ENCODE assay signal across 8 cellular contexts in the genomic region with DNA sequence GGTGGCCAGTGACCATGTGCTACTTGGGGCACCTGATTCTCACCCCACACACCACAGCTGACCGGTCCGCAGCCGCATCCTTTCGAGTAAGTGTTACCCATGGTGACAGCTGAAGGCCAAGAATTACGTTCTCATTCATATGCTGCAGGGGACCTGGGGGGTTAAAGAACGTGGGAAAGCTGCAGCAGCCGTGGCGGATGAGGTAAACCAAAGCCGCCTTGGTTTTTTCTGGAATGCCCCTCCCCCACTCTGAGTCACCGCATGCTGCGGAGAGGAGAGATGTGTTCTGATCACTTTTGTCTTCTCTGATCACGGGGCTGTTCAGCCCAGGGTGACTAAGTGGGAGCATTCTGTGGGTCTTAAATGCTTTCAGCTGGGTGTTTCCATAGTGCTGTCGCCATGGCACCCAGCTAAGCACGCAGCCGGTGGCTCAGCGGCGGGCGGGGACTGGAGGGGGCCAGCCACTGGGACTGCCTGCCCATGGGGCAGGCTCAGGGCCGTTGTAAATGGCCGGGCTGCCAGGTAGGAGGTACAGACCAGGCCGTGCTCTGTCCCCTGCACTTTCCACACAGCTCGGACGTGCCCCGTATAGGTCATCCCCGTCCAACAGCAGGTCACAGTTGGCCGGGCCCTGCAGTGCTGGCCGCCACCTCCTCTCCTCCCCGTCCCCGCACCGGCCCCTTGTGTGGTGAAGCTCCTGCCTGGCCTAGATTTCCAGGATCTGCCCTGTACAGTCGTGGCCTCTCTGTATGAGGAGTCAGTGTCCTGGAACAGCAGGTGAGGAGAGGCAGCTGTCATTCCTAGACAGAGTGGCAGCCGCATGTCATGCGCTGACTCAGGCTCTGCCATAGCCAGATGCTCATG.
DNase-seq lines count a peak whose midpoint lies in the region; ATAC-seq and TF ChIP-seq lines count a peak whose summit lies in the region.

No MANE protein-coding gene starts in this region.

- peak overlapping the region; percentile 96 to 97 for H3K4ac ChIP-seq in mesenchymal stem cell (ENCODE audit: low read depth in 1 of 2, low read length in 2 of 2)

- H3K36me3 ChIP-seq in HCT116 (ENCODE audit: control insufficient read depth in 1 of 2, insufficient read depth in 2 of 2, low read length in 2 of 2) (peaks cover 0 to 9% of the 10 kb centered on the region in 2 experiments; a peak in 2 of 4 replicates), mesenchymal stem cell (ENCODE audit: control insufficient read depth in 1 of 2, insufficient read depth in 2 of 2, low read depth in 1 of 2, low read length in 2 of 2) (peaks cover under 1 to 70% of the 10 kb centered on the region in 2 experiments)

- peak overlapping the region; percentile 73 for H2AK5ac ChIP-seq in mesenchymal stem cell (ENCODE audit: low read length, severe bottlenecking)

- H3K23ac ChIP-seq in mesenchymal stem cell (ENCODE audit: low read length in 2 of 2), result peak overlapping the region in 1 of 2 experiments; percentile 57

- intact Hi-C loops in HCT116 (cut with micrococcal nuclease), result loop anchor here (2.0 kb wide), 1 partner anchor 44 kb away; no protein-coding TSS in a partner anchor
- intact Hi-C loops in activated CD8-positive, alpha-beta T cell treated with anti-CD3 and anti-CD28 coated beads for 36 hours (cut with micrococcal nuclease), result no loop called here

- DNase-seq in HCT116 (ENCODE audit: low read depth, low spot score) (peak; percentile 99), NCI-H524 (lab: John Stamatoyannopoulos, UW) (peak; percentile 85 to 95), ecto neural progenitor cell (ENCODE audit: low spot score) (peak; percentile 95), mesenchymal stem cell (peak; percentile 100), mesenteric fat pad (ENCODE audit: low spot score) (no peak)
- peak; percentile 97 for DNase-seq in activated CD8-positive, alpha-beta T cell treated with anti-CD3 and anti-CD28 coated beads for 36 hours
- peak; percentile 72 to 97 (median 77) for DNase-seq in stimulated activated CD4-positive, alpha-beta T cell treated with anti-CD3 and anti-CD28 coated beads, TNF-alpha, amount 100 ng/mL, for 48 hours (ENCODE audit: low read depth in 3 of 3)

- peak overlapping the region; percentile 75 for H3K27ac Mint-ChIP-seq in activated CD8-positive, alpha-beta T cell treated with anti-CD3 and anti-CD28 coated beads for 36 hours

- peak overlapping the region; percentile 48 for H3K4me3 Mint-ChIP-seq in activated CD8-positive, alpha-beta T cell treated with anti-CD3 and anti-CD28 coated beads for 36 hours

- H2AFZ ChIP-seq in HCT116 (ENCODE audit: low read depth, low read length, poor library complexity, severe bottlenecking) (no peak overlapping the region), mesenchymal stem cell (ENCODE audit: low read depth, low read length) (peak overlapping the region; percentile 66)

- no peaks in the 10 kb centered on the region for H3K9me3 ChIP-seq in HCT116 (ENCODE audit: control insufficient read depth in 1 of 2, insufficient read depth in 1 of 2, low read depth in 1 of 2, low read length in 2 of 2)
- H3K9me3 ChIP-seq in mesenchymal stem cell (ENCODE audit: control insufficient read depth, low read length), result no peaks in the 10 kb centered on the region

- 10% methylated on average over 33 of the region's 33 CpGs for WGBS in mesenchymal stem cell

- H3K27ac ChIP-seq in HCT116 (ENCODE audit: low read depth, low read length) (peak overlapping the region; percentile 95), mesenchymal stem cell (ENCODE audit: low read length, poor library complexity, severe bottlenecking) (peak overlapping the region; percentile 89)

- CTCF ChIA-PET in HCT116 (lab: Charles Lee), result interaction anchor here (0.9 to 1.6 kb wide), 6 partner anchors 9 to 110 kb away, joined by 3 to 7 read pairs (median 4); no protein-coding TSS in a partner anchor
- CTCF ChIA-PET in activated CD8-positive, alpha-beta T cell treated with anti-CD3 and anti-CD28 coated beads for 36 hours (lab: Charles Lee), result interaction anchor here (1.3 to 2.4 kb wide), 5 partner anchors 9 to 158 kb away, joined by 3 to 17 read pairs (median 3); no protein-coding TSS in a partner anchor

- no peaks in the 10 kb centered on the region for H3K9me2 ChIP-seq in HCT116 (ENCODE audit: insufficient read depth)

- ATAC-seq in HCT116 (peak; percentile 68), HG03139 (IDR thresholded peaks at IDR 0.05; ENCODE audit: unreplicated experiment) (no peak)
- peak; percentile 91 for ATAC-seq in activated CD8-positive, alpha-beta T cell treated with anti-CD3 and anti-CD28 coated beads for 36 hours

- H3K4me2 ChIP-seq in HCT116 (ENCODE audit: low read length) (peak overlapping the region; percentile 94), mesenchymal stem cell (ENCODE audit: low read length, poor library complexity, severe bottlenecking) (peak overlapping the region; percentile 46)

- peaks cover 46% of the 10 kb centered on the region for H3K4me1 Mint-ChIP-seq in activated CD8-positive, alpha-beta T cell treated with anti-CD3 and anti-CD28 coated beads for 36 hours (ENCODE audit: low read depth)

- peak overlapping the region; percentile 76 to 98 for H2BK12ac ChIP-seq in mesenchymal stem cell (ENCODE audit: low read length in 2 of 2)

- H3K27me3 ChIP-seq in HCT116 (ENCODE audit: insufficient read depth, low read length) (no peaks in the 10 kb centered on the region), mesenchymal stem cell (ENCODE audit: control insufficient read depth in 1 of 2, insufficient read depth in 1 of 2, low read length in 2 of 2) (no peaks in the 10 kb centered on the region)

- H2BK5ac ChIP-seq in mesenchymal stem cell (ENCODE audit: low read depth, low read length, poor library complexity, severe bottlenecking), result no peak overlapping the region

- no peaks in the 10 kb centered on the region for H3K36me3 Mint-ChIP-seq in activated CD8-positive, alpha-beta T cell treated with anti-CD3 and anti-CD28 coated beads for 36 hours (ENCODE audit: low read depth)

- BruUV-seq in HCT116 (replicated peaks; lab: Mats Ljungman, UMichigan), result no TSS peak

- no peak for TF ChIP-seq RAD21 in HCT116 (IDR thresholded peaks at IDR 0.05; ENCODE audit: low read depth)

- H3K9ac ChIP-seq in HCT116 (ENCODE audit: low read length), result peak overlapping the region; percentile 72
- peak overlapping the region; percentile 82 for H3K9ac ChIP-seq in mesenchymal stem cell (ENCODE audit: low read length)

- peaks cover 37% of the 10 kb centered on the region for H3K79me1 ChIP-seq in mesenchymal stem cell (replicated peaks; ENCODE audit: low read length, poor library complexity, severe bottlenecking)

- no peak for TF ChIP-seq POLR2A in HCT116 (IDR thresholded peaks at IDR 0.05; ENCODE audit: borderline replicate concordance, extremely low read depth, insufficient read depth, insufficient read length)

- H3K79me2 ChIP-seq in HCT116 (ENCODE audit: insufficient read depth, low read length), result peaks cover 13% of the 10 kb centered on the region; the same call in 1 of the 2 replicates

- H3K4me1 ChIP-seq in HCT116 (ENCODE audit: control insufficient read depth in 1 of 2, insufficient read depth in 2 of 2, low read length in 2 of 2) (peaks cover 77 to 95% of the 10 kb centered on the region in 2 experiments), mesenchymal stem cell (ENCODE audit: control insufficient read depth, insufficient read depth, low read depth, low read length) (peaks cover 70% of the 10 kb centered on the region)

- H3K9me3 Mint-ChIP-seq in activated CD8-positive, alpha-beta T cell treated with anti-CD3 and anti-CD28 coated beads for 36 hours, result no peaks in the 10 kb centered on the region

- peak overlapping the region; percentile 1 to 31; a peak in 3 of 4 replicates for H3K4me3 ChIP-seq in HCT116 (replicated peaks in 1 of 2; ENCODE audit: low read depth in 1 of 2, low read length in 2 of 2)
- H3K4me3 ChIP-seq in mesenchymal stem cell (ENCODE audit: insufficient read depth in 1 of 2, low read depth in 1 of 2, low read length in 2 of 2), result peak overlapping the region; percentile 2 to 49

- H3K14ac ChIP-seq in mesenchymal stem cell (ENCODE audit: low read length in 2 of 2), result peak overlapping the region in 1 of 2 experiments; percentile 98

- H4K8ac ChIP-seq in mesenchymal stem cell (ENCODE audit: low read length), result peak overlapping the region; percentile 89

- H4K20me1 ChIP-seq in HCT116 (ENCODE audit: insufficient read depth), result no peaks in the 10 kb centered on the region

- TF ChIP-seq CTCF in HCT116 (IDR thresholded peaks at IDR 0.05 in 2 of 3, conservative IDR thresholded peaks at IDR 0.05 in 1 of 3; ENCODE audit: borderline replicate concordance in 1 of 3, insufficient read depth in 1 of 3, low read depth in 2 of 3, low read length in 2 of 3), result no peak; a peak in 1 of 6 replicates
- no peak for TF ChIP-seq CTCF in activated CD8-positive, alpha-beta T cell treated with anti-CD3 and anti-CD28 coated beads for 36 hours (IDR thresholded peaks at IDR 0.05)

- peak overlapping the region; percentile 82 to 98 for H3K18ac ChIP-seq in mesenchymal stem cell (ENCODE audit: low read depth in 1 of 2, low read length in 2 of 2)

- H4K91ac ChIP-seq in mesenchymal stem cell (ENCODE audit: low read length), result peak overlapping the region; percentile 100

- H2BK120ac ChIP-seq in mesenchymal stem cell (ENCODE audit: low read depth, low read length), result peak overlapping the region; percentile 56

- H2BK15ac ChIP-seq in mesenchymal stem cell (ENCODE audit: low read depth, poor library complexity, severe bottlenecking), result peak overlapping the region; percentile 100

- POLR2A ChIA-PET in HCT116 (lab: Charles Lee), result interaction anchor here (0.7 to 1.7 kb wide), 4 partner anchors 45 to 58 kb away, joined by 3 to 9 read pairs (median 4); no protein-coding TSS in a partner anchor
- POLR2A ChIA-PET in activated CD8-positive, alpha-beta T cell treated with anti-CD3 and anti-CD28 coated beads for 36 hours (lab: Charles Lee), result interaction anchor here (1.0 to 1.7 kb wide), 6 partner anchors 8 to 77 kb away, joined by 3 to 5 read pairs (median 4); a partner anchor contains a TSS

- RAD21 ChIA-PET in HCT116 (lab: Charles Lee; ENCODE audit: low non-redundant PET in 1 of 2, low total read pairs in 2 of 2, uncharacterized antibody in 2 of 2, unreplicated experiment in 2 of 2), result interaction anchor here in 1 of 2 experiments (1.0 to 1.2 kb wide), 2 partner anchors 51 to 72 kb away, joined by 3 to 4 read pairs; no protein-coding TSS in a partner anchor

- no peaks in the 10 kb centered on the region for H3K27me3 Mint-ChIP-seq in activated CD8-positive, alpha-beta T cell treated with anti-CD3 and anti-CD28 coated beads for 36 hours

TF ChIP-seq in HCT116, 20 proteins besides CTCF, POLR2A, EP300 and RAD21 (continues in another document):
- TF ChIP-seq POLR2AphosphoS5 (IDR thresholded peaks at IDR 0.05; ENCODE audit: low read depth, low read length), result peak; percentile 63; the same call in 1 of the 2 replicates
- TF ChIP-seq ZNF274 (IDR thresholded peaks at IDR 0.05; ENCODE audit: low read depth, low read length), result no peak
- no peak for TF ChIP-seq SP1 (IDR thresholded peaks at IDR 0.05; ENCODE audit: low read depth)
